In genomic region chr3:72664171-72664570, GRCh38 we compare ENCODE assay signal across 17 cellular contexts.
DNase-seq lines count a peak whose midpoint lies in the region; ATAC-seq, FAIRE-seq and TF ChIP-seq lines count a peak whose summit lies in the region.
"Had no signal": no experiment of that assay in that cellular context is flagged by ENCODE, and none has a peak within 500 bp of the region (broad histone marks: within the 10 kb centered on the region; RNA-seq: fewer than 3 reads in every experiment).

No MANE protein-coding gene starts in this region.

- H2AK5ac ChIP-seq in IMR-90 (ENCODE audit: low read depth, low read length): no peak overlapping the region

- ATAC-seq in IMR-90 (ENCODE audit: low read depth) (no peak), GM12878 (no peak)
- ATAC-seq in activated CD8-positive, alpha-beta memory T cell treated with anti-CD3 and anti-CD28 coated beads, Interleukin-2, amount 10 ng/mL, durations not matched to agents 7 days and 5 days: no peak
- ATAC-seq: Right ventricle myocardium inferior had no signal

- SMC1A ChIA-PET in GM12878 (lab: Charles Lee; ENCODE audit: uncharacterized antibody, unreplicated experiment): interaction anchor here (3.2 to 5.6 kb wide), 3 partner anchors 152 to 187 kb away, joined by 18 to 142 read pairs (median 55); no protein-coding TSS in a partner anchor

- H2AK9ac ChIP-seq in IMR-90 (replicated peaks; ENCODE audit: low read depth, low read length, poor library complexity): peak overlapping the region; percentile 18

- dilution Hi-C loops in IMR-90 (cut with HindIII; ENCODE audit: low sequenced_read_pairs, unreplicated experiment): no loop called here

- no peak overlapping the region for H3K4ac ChIP-seq in IMR-90 (ENCODE audit: low read depth, low read length)

- H3K9me3 ChIP-seq in BLaER1 (no peaks in the 10 kb centered on the region), IMR-90 (ENCODE audit: control insufficient read depth, insufficient read depth, low read length) (no peaks in the 10 kb centered on the region), GM12878 (replicated peaks; ENCODE audit: control insufficient read depth, insufficient read depth, low read length) (no peaks in the 10 kb centered on the region)
- H3K9me3 ChIP-seq: HAP-1, MG63, SJSA1 had no signal

- H2AFZ ChIP-seq in IMR-90 (replicated peaks; ENCODE audit: low read length, poor library complexity) (no peak overlapping the region), GM12878 (ENCODE audit: control insufficient read depth, low read depth, low read length) (no peak overlapping the region)
- H2AFZ ChIP-seq: PC-9 had no signal

- H3K36me3 ChIP-seq in BLaER1 (no peaks in the 10 kb centered on the region), IMR-90 (ENCODE audit: control insufficient read depth, insufficient read depth, low read length) (no peaks in the 10 kb centered on the region), GM12878 (ENCODE audit: control insufficient read depth in 2 of 2, insufficient read depth in 2 of 2, low read length in 1 of 2) (no peaks in the 10 kb centered on the region)
- H3K36me3 ChIP-seq: HAP-1, MG63, SJSA1 had no signal

- no peaks in the 10 kb centered on the region for H3K79me2 ChIP-seq in GM12878 (ENCODE audit: control insufficient read depth, insufficient read depth, low read length)

- H3K4me1 Mint-ChIP-seq in CD14-positive monocyte: no peaks in the 10 kb centered on the region
- no peaks in the 10 kb centered on the region for H3K4me1 Mint-ChIP-seq in activated CD8-positive, alpha-beta memory T cell treated with anti-CD3 and anti-CD28 coated beads, Interleukin-2, amount 10 ng/mL, durations not matched to agents 7 days and 5 days
- H3K4me1 Mint-ChIP-seq: CD4-positive, alpha-beta memory T cell had no signal

- no peak overlapping the region for H4K5ac ChIP-seq in IMR-90 (ENCODE audit: low read depth, low read length)

- peaks cover 0 to 4% (median 0%) of the 10 kb centered on the region in 7 donors for H3K9me3 Mint-ChIP-seq in CD14-positive monocyte
- no peaks in the 10 kb centered on the region for H3K9me3 Mint-ChIP-seq in activated CD8-positive, alpha-beta memory T cell treated with anti-CD3 and anti-CD28 coated beads, Interleukin-2, amount 10 ng/mL, durations not matched to agents 7 days and 5 days (ENCODE audit: low read depth)
- H3K9me3 Mint-ChIP-seq: CD4-positive, alpha-beta memory T cell had no signal

- H3K4me1 ChIP-seq in BLaER1 (peaks cover 15% of the 10 kb centered on the region), IMR-90 (ENCODE audit: control insufficient read depth, insufficient read depth, low read length) (no peaks in the 10 kb centered on the region), GM12878 (ENCODE audit: control insufficient read depth, insufficient read depth, low read length) (no peaks in the 10 kb centered on the region)
- H3K4me1 ChIP-seq: HAP-1 had no signal

- DNase-seq in IMR-90 (no peak), GM12878 (ENCODE audit: low read depth, low spot score) (no peak), anterior cingulate cortex (lab: John Stamatoyannopoulos, UW) (no peak), CD14-positive monocyte (ENCODE audit: low spot score) (no peak), NCI-H1930 (lab: John Stamatoyannopoulos, UW) (no peak)
- DNase-seq in activated CD8-positive, alpha-beta memory T cell treated with anti-CD3 and anti-CD28 coated beads, Interleukin-2, amount 10 ng/mL, durations not matched to agents 7 days and 5 days: no peak
- DNase-seq: CD4-positive, alpha-beta memory T cell; GDM1; KG1; MG63; NCI-H446 treated with DMSO at 0.1 percent for 48 hours had no signal

- no peak overlapping the region for H4K8ac ChIP-seq in IMR-90 (ENCODE audit: low read depth in 2 of 2, low read length in 2 of 2)

- no peak overlapping the region for H2BK120ac ChIP-seq in IMR-90 (ENCODE audit: low read depth, low read length)

- no peak overlapping the region for H3K27ac ChIP-seq in BLaER1
- H3K27ac ChIP-seq in IMR-90 (ENCODE audit: insufficient read depth, low read length): no peak overlapping the region
- H3K27ac ChIP-seq in GM12878 (ENCODE audit: control insufficient read depth, insufficient read depth): no peak overlapping the region
- H3K27ac ChIP-seq in layer of hippocampus (ENCODE audit: low read depth, low read length): peak overlapping the region; percentile 95
- H3K27ac ChIP-seq: PC-9, SJSA1 had no signal

- H3K27me3 Mint-ChIP-seq in CD14-positive monocyte (ENCODE audit: low read depth in 3 of 3): peaks cover 3 to 4% (median 3%) of the 10 kb centered on the region in 3 donors
- no peaks in the 10 kb centered on the region for H3K27me3 Mint-ChIP-seq in activated CD8-positive, alpha-beta memory T cell treated with anti-CD3 and anti-CD28 coated beads, Interleukin-2, amount 10 ng/mL, durations not matched to agents 7 days and 5 days
- H3K27me3 Mint-ChIP-seq: CD4-positive, alpha-beta memory T cell had no signal

- H3K36me3 Mint-ChIP-seq in CD14-positive monocyte: no peaks in the 10 kb centered on the region
- no peaks in the 10 kb centered on the region for H3K36me3 Mint-ChIP-seq in activated CD8-positive, alpha-beta memory T cell treated with anti-CD3 and anti-CD28 coated beads, Interleukin-2, amount 10 ng/mL, durations not matched to agents 7 days and 5 days
- H3K36me3 Mint-ChIP-seq: CD4-positive, alpha-beta memory T cell had no signal

- H3K27ac Mint-ChIP-seq in CD14-positive monocyte: peak overlapping the region in 1 of 7 donors; percentile 19
- H3K27ac Mint-ChIP-seq in activated CD8-positive, alpha-beta memory T cell treated with anti-CD3 and anti-CD28 coated beads, Interleukin-2, amount 10 ng/mL, durations not matched to agents 7 days and 5 days: no peak overlapping the region
- H3K27ac Mint-ChIP-seq: CD4-positive, alpha-beta memory T cell had no signal

- no peak overlapping the region for H3K18ac ChIP-seq in IMR-90 (ENCODE audit: low read depth, low read length)

- H3K4me2 ChIP-seq in BLaER1 (peak overlapping the region; percentile 39; the same call in 1 of the 2 replicates), IMR-90 (ENCODE audit: low read depth, low read length) (no peak overlapping the region), GM12878 (ENCODE audit: control insufficient read depth, insufficient read depth) (no peak overlapping the region)
- H3K4me2 ChIP-seq: PC-9 had no signal

- H3K4me3 Mint-ChIP-seq in CD14-positive monocyte: no peak overlapping the region
- H3K4me3 Mint-ChIP-seq in activated CD8-positive, alpha-beta memory T cell treated with anti-CD3 and anti-CD28 coated beads, Interleukin-2, amount 10 ng/mL, durations not matched to agents 7 days and 5 days: no peak overlapping the region
- H3K4me3 Mint-ChIP-seq: CD4-positive, alpha-beta memory T cell had no signal

- TF ChIP-seq CTCF in IMR-90 (conservative IDR thresholded peaks at IDR 0.05; ENCODE audit: low read depth, low read length) (no peak), GM12878 (IDR thresholded peaks at IDR 0.05 in 2 of 3, conservative IDR thresholded peaks at IDR 0.05 in 1 of 3; ENCODE audit: control insufficient read depth in 2 of 3, extremely low read depth in 1 of 3, insufficient read depth in 1 of 3, low read depth in 3 of 3, low read length in 3 of 3) (no peak), CD14-positive monocyte (IDR thresholded peaks at IDR 0.05) (no peak)

- RAD21 ChIA-PET in GM12878 (lab: Charles Lee; ENCODE audit: unreplicated experiment): interaction anchor here (3.9 to 5.2 kb wide), 2 partner anchors 153 to 158 kb away, joined by 22 to 131 read pairs; no protein-coding TSS in a partner anchor

- POLR2A ChIA-PET in IMR-90 (lab: Charles Lee; ENCODE audit: unreplicated experiment) (no interaction called here), GM12878 (lab: Charles Lee) (no interaction called here)

- FAIRE-seq in GM12878 (lab: Jason Lieb, UNC): no peak

- H4K20me1 ChIP-seq in BLaER1 (no peaks in the 10 kb centered on the region), IMR-90 (ENCODE audit: insufficient read depth, low read length) (no peaks in the 10 kb centered on the region), GM12878 (ENCODE audit: control insufficient read depth, insufficient read depth) (no peaks in the 10 kb centered on the region)

- H2BK5ac ChIP-seq in IMR-90 (ENCODE audit: low read depth, low read length, poor library complexity, severe bottlenecking): no peak overlapping the region

- BruUV-seq in IMR-90 (replicated peaks; lab: Mats Ljungman, UMichigan) (no TSS peak), GM12878 (replicated peaks; lab: Mats Ljungman, UMichigan) (no TSS peak)

- intact Hi-C loops in IMR-90 (cut with micrococcal nuclease): no loop called here
- intact Hi-C loops in GM12878 (cut with micrococcal nuclease; ENCODE audit: unreplicated experiment): no loop called here
- intact Hi-C loops in CD14-positive monocyte (cut with micrococcal nuclease): no loop called here

- no peak overlapping the region for H3K23ac ChIP-seq in IMR-90 (ENCODE audit: low read depth, low read length)

- H2BK20ac ChIP-seq in IMR-90 (ENCODE audit: low read depth, low read length): no peak overlapping the region

- H3K14ac ChIP-seq in IMR-90 (replicated peaks; ENCODE audit: low read depth, low read length): no peak overlapping the region

- H3K27me3 ChIP-seq in BLaER1: no peaks in the 10 kb centered on the region
- H3K27me3 ChIP-seq in IMR-90 (ENCODE audit: control insufficient read depth, insufficient read depth, low read length): peaks cover 4% of the 10 kb centered on the region; the same call in 1 of the 2 replicates
- H3K27me3 ChIP-seq in GM12878 (replicated peaks in 1 of 2; ENCODE audit: control insufficient read depth in 2 of 2, insufficient read depth in 2 of 2, low read length in 1 of 2): no peaks in the 10 kb centered on the region
- no peaks in the 10 kb centered on the region for H3K27me3 ChIP-seq in layer of hippocampus (ENCODE audit: control insufficient read depth, insufficient read depth, low read length)
- H3K27me3 ChIP-seq: MG63, SJSA1 had no signal

- H2BK15ac ChIP-seq in IMR-90 (ENCODE audit: low read depth, low read length): no peak overlapping the region

- H3K9ac ChIP-seq in BLaER1 (no peak overlapping the region), IMR-90 (ENCODE audit: low read depth, low read length) (no peak overlapping the region), GM12878 (ENCODE audit: control insufficient read depth, insufficient read depth, low read length) (no peak overlapping the region)

- CTCF ChIA-PET in IMR-90 (lab: Yijun Ruan, JAX) (no interaction called here), GM12878 (lab: Yijun Ruan, JAX) (interaction anchor here (0.7 to 9.1 kb wide), 7 partner anchors 17 to 422 kb away, joined by 3 to 239 read pairs (median 7); partner anchors contain the start of gene SHQ1)
- CTCF ChIA-PET in activated CD8-positive, alpha-beta memory T cell treated with anti-CD3 and anti-CD28 coated beads, Interleukin-2, amount 10 ng/mL, durations not matched to agents 7 days and 5 days (lab: Charles Lee): interaction anchor here (0.6 kb wide), 1 partner anchor 300 kb away, joined by 3 read pairs; no protein-coding TSS in a partner anchor

- no peak overlapping the region for H4K91ac ChIP-seq in IMR-90 (ENCODE audit: insufficient read depth, low read depth, low read length)

- H3K4me3 ChIP-seq in BLaER1: no peak overlapping the region
- H3K4me3 ChIP-seq in IMR-90 (ENCODE audit: insufficient read depth, low read depth, low read length): no peak overlapping the region
- H3K4me3 ChIP-seq in GM12878: no peak overlapping the region
- H3K4me3 ChIP-seq: HAP-1, MG63, PC-9, SJSA1 had no signal

- no peaks in the 10 kb centered on the region for H3K9me1 ChIP-seq in IMR-90 (ENCODE audit: insufficient read depth, low read length)

- WGBS in IMR-90 (ENCODE audit: extremely low coverage in 2 of 2, insufficient read length in 1 of 2), 2 experiments: no CpG with 5 or more reads among the region's 1 CpG
- 20% methylated on average over 1 of the region's 1 CpG for WGBS in GM12878 (ENCODE audit: insufficient coverage, insufficient replicate concordance, low lambda C conversion rate, missing lambda C conversion rate)

- TF ChIP-seq POLR2A in IMR-90 (IDR thresholded peaks at IDR 0.05; ENCODE audit: low read depth, low read length) (no peak), GM12878 (IDR thresholded peaks at IDR 0.05; ENCODE audit: low read depth, low read length) (no peak)

- TF ChIP-seq RAD21 in IMR-90 (IDR thresholded peaks at IDR 0.05; ENCODE audit: low read length) (no peak), GM12878 (IDR thresholded peaks at IDR 0.05; ENCODE audit: insufficient read depth, low read depth, low read length) (no peak)

- no peaks in the 10 kb centered on the region for H3K79me1 ChIP-seq in IMR-90 (ENCODE audit: low read depth in 1 of 2, low read length in 2 of 2)

- in situ Hi-C loops in IMR-90 (cut with MboI; ENCODE audit: low sequenced_read_pairs): no loop called here
- in situ Hi-C loops in GM12878 (cut with MboI): loop anchor here (10.0 kb wide), 1 partner anchor 421 kb away; no protein-coding TSS in a partner anchor

- H3K56ac ChIP-seq in IMR-90 (ENCODE audit: extremely low read depth, insufficient read depth, low read length): no peak overlapping the region

- no peak for TF ChIP-seq EP300 in GM12878 (IDR thresholded peaks at IDR 0.05; ENCODE audit: borderline replicate concordance in 1 of 2, control insufficient read depth in 1 of 2, low read depth in 2 of 2, low read length in 2 of 2)
